ENCODE assay signal across 8 cellular contexts in the genomic region with DNA sequence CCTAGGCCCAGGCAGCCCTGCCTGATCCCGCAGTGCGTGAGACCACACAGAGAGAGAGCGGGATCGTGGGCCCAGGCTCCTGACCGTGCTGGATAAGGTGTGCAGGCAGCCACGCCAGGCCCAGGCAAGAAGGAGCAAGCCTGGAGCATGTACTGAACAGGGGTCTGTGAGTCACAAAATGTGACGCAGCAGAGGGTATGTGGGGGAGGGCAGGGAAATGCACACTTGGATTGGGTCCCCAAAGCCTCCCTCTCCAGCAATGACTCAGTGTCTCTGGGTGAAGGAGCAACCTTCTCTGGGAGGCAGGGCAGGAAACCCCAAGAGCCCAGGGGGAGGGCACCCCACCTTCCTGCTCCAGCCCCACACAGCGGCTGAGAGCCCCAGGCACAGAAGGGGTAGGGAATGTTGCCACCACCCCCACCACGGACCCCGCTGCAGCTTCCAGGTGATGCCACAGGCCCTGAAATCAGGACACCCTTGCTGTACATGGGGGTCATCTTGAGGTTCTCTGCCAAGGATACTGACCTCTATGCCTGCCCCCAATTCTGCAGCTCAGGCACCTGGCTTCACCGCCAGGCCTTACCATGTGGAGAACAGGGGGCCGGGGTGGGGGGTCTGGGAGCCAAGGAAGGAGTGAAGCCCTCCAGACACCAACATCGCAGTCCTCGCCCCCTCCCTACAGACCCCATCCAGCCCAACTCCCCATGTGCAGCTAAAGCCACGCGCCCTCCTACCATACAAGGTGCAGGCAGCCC. TPM values are rescaled to one million over a fixed set of nuclear protein-coding genes. Genes with fewer than 3 reads are reported as not detected.
DNase-seq lines count a peak whose midpoint lies in the region; ATAC-seq and TF ChIP-seq lines count a peak whose summit lies in the region.

No MANE protein-coding gene starts in this region.

- TF ChIP-seq CTCF in dorsolateral prefrontal cortex (IDR thresholded peaks at IDR 0.05 in 54 of 56, conservative IDR thresholded peaks at IDR 0.05 in 2 of 56; ENCODE audit: low read depth in 1 of 56, partially characterized antibody in 56 of 56): no peak
- TF ChIP-seq CTCF in upper lobe of left lung (IDR thresholded peaks at IDR 0.05): no peak

- intact Hi-C loops in dorsolateral prefrontal cortex (cut with DNase I): loop anchor here in 1 of 2 donors (10.0 kb wide), 1 partner anchor 379 kb away; a partner anchor contains a TSS

- 87% methylated on average over 13 to 15 of the region's 16 CpGs for whole genome bisulfite sequencing in mesodermal cell (ENCODE audit: insufficient coverage in 2 of 2), 2 experiments
- WGBS in upper lobe of left lung, 2 donors: 81 to 82% methylated on average over 10 to 16 of the region's 16 CpGs

- H3K4me1 ChIP-seq in SJCRH30: peaks cover 22% of the 10 kb centered on the region; the same call in 1 of the 2 replicates
- H3K4me1 ChIP-seq in mesodermal cell (ENCODE audit: control insufficient read depth, insufficient read depth, low read length, poor library complexity, severe bottlenecking): peaks cover 12% of the 10 kb centered on the region
- H3K4me1 ChIP-seq in upper lobe of left lung: peaks cover 16 to 35% (median 26%) of the 10 kb centered on the region in 4 donors

- no peak for TF ChIP-seq EP300 in upper lobe of left lung (IDR thresholded peaks at IDR 0.05)

- DNase-seq in GM03348 (ENCODE audit: low spot score): peak; percentile 93
- peak; percentile 59 to 69 for DNase-seq in SJCRH30
- peak in 8 of 10 donors; percentile 23 to 87 (median 59) for DNase-seq in dorsolateral prefrontal cortex
- peak in 1 of 2 donors; percentile 49 for DNase-seq in upper lobe of left lung
- no peak for DNase-seq in COLO829 (ENCODE audit: low spot score)
- no peak for DNase-seq in NCI-H526 (lab: John Stamatoyannopoulos, UW)

- H3K27ac ChIP-seq in SJCRH30: peak overlapping the region; percentile 85
- H3K27ac ChIP-seq in dorsolateral prefrontal cortex: peak overlapping the region in 52 of 59 donors; percentile 58 to 93 (median 84)
- H3K27ac ChIP-seq in mesodermal cell (ENCODE audit: low read depth, low read length, severe bottlenecking): no peak overlapping the region
- peak overlapping the region in 3 of 4 donors; percentile 83 to 89 (median 85) for H3K27ac ChIP-seq in upper lobe of left lung

- no peak for TF ChIP-seq POLR2A in upper lobe of left lung (IDR thresholded peaks at IDR 0.05)

- H3K27me3 ChIP-seq in SJCRH30 (no peaks in the 10 kb centered on the region), dorsolateral prefrontal cortex (no peaks in the 10 kb centered on the region), upper lobe of left lung (peaks cover 0 to 11% (median 0%) of the 10 kb centered on the region in 4 donors)

- peak in 1 of 2 donors; percentile 23 for ATAC-seq in upper lobe of left lung (ENCODE audit: low FRiP score in 2 of 2)
- ATAC-seq in HG02852 (IDR thresholded peaks at IDR 0.05; ENCODE audit: unreplicated experiment): no peak

- H3K9me3 ChIP-seq in SJCRH30 (replicated peaks): no peaks in the 10 kb centered on the region
- H3K9me3 ChIP-seq in mesodermal cell (ENCODE audit: control insufficient read depth, low read length): no peaks in the 10 kb centered on the region
- H3K9me3 ChIP-seq in upper lobe of left lung: no peaks in the 10 kb centered on the region

- H3K4me3 ChIP-seq in SJCRH30 (peak overlapping the region; percentile 82), dorsolateral prefrontal cortex (peak overlapping the region in 55 of 59 donors; percentile 52 to 89 (median 75)), mesodermal cell (ENCODE audit: extremely low read depth, insufficient read depth, low read length, poor library complexity, severe bottlenecking) (peak overlapping the region; percentile 64), upper lobe of left lung (peak overlapping the region in 3 of 4 donors; percentile 55 to 76 (median 75))

- no peaks in the 10 kb centered on the region for H3K36me3 ChIP-seq in SJCRH30
- no peaks in the 10 kb centered on the region for H3K36me3 ChIP-seq in mesodermal cell (ENCODE audit: control insufficient read depth, insufficient read depth, low read length)
- no peaks in the 10 kb centered on the region for H3K36me3 ChIP-seq in upper lobe of left lung

RNA-seq across cellular contexts. Expression of a gene that starts 1.3 kb away (rescaled TPM):
- 73.9 and 78.1 TPM in 2 replicates for total RNA-seq in SJCRH30 (2014; rRNA removed; shearing (Covaris generic))
- total RNA-seq in dorsolateral prefrontal cortex (100 to 1,000 TPM in 94 of 120 experiments, 10 to 100 TPM in 26; 67.1 to 206 (median 116) TPM), upper lobe of left lung (10 to 100 TPM; 16.8 to 45.5 (median 33.2) TPM)
- polyA plus RNA-seq in mesodermal cell (2013, experiment 1 of 2): 61.4 TPM
- polyA plus RNA-seq in mesodermal cell (2013, experiment 2 of 2): 48.8 TPM

Comparison
In these comparisons a context has a peak if more than half of its experiments do, and no peak if none do; other contexts are left out.
1. DNase-seq: peak in GM03348 (single experiment), SJCRH30 (2 of 2) and dorsolateral prefrontal cortex (8 of 10); none in COLO829 (single experiment) and NCI-H526 (0 of 2).
2. Peak in every context shown above with its lines, with median percentiles within 50 percentile points of each other: H3K4me3 ChIP-seq.